Comparison of ENCODE assay signal across 8 cellular contexts in the genomic region with DNA sequence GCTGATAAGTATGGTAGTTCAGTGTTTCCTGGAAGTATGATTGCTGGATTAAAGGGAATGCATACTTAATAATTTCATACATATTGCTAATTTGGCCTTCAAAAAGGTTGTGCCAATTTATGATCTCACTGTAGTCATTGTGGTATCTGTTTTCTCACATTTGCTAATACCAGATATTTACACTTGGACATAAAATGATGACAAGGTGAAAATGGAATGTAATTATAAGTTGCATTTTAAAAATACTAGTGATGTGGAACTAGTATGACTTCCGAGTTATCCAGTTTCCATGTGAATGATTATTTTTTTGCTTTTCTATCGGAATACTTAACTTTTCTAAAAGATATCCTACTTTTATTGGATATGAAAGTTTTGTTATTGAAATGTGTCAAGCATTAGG. TPM values are rescaled to one million over a fixed set of nuclear protein-coding genes. Genes with fewer than 3 reads are reported as not detected.
"Had no signal": no experiment of that assay in that cellular context is flagged by ENCODE, and none has a peak within 500 bp of the region (broad histone marks: within the 10 kb centered on the region; RNA-seq: fewer than 3 reads in every experiment).

No MANE protein-coding gene starts in this region.

- H3K4me3 ChIP-seq: GM23338 had no signal

- H3K4me2 ChIP-seq: GM23338 had no signal

- H3K9me3 Mint-ChIP-seq: GM23338, H9 had no signal

- H3K4me1 Mint-ChIP-seq: GM23338, H9 had no signal

- H3K27ac Mint-ChIP-seq: GM23338, H9 had no signal

- H2AFZ ChIP-seq: GM23338 had no signal

- ATAC-seq: GM23338 had no signal

- FAIRE-seq: H1, H54, HTR-8/SVneo had no signal

- DNase-seq: H9, HCEC 1CT, KBM-7 had no signal

- H3K4me3 Mint-ChIP-seq: GM23338, H9 had no signal

RNA-seq across cellular contexts. Expression of gene RSPH4A, which starts 29.5 kb away (rescaled TPM):
- total RNA-seq: HT-29 had no signal

RNA-seq across cellular contexts. Expression of gene CALHM4, which starts 33.2 kb away (rescaled TPM):
- total RNA-seq: GM23338, H1, H9, HT-29 had no signal
- polyA plus RNA-seq: GM23338, H1 had no signal

RNA-seq across cellular contexts. Expression of gene TRAPPC3L, which starts 41.3 kb away (rescaled TPM):
- total RNA-seq: GM23338, H1, H9, HT-29 had no signal
- polyA plus RNA-seq: GM23338, H1 had no signal
